In the genomic region with DNA sequence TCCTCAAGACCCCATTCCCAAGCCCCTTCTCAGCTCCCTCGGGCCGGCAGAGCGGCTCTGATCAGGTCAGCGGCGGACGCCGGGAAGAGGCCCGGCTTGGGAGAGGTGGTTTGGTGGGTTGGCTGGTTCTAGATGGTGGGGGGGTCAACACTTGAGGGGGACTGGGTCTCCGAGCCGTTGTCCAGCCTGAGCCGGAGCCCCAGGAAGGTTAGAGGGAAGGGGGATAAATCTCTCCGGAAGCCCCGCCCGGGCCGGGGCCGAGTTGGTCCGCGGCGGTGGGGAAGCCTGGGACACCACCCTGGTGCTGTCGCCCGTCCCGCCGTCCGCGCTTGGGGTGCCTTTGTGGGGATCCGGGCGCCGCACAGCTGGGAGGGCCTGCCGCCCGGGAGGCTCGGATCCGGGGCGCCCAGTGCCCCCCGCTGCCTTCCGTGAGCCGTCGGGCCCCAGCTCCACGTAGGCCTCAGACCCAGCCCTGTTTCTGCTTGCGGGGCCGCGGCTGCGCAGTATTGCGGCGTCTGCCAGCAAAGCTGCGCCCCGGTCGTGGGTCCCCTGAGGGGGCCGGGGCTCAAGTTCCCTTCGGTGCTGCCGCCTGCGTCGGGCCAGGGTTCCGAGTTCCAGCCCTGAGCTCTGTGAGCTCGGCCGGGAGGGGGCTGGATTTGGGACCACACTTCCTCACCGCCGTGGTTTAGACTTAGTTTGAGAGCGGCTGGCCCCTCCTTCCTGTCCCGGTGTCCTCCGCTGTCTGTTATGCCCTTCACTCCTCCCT, we compare ENCODE assay signal across 8 cellular contexts. TPM values are rescaled to one million over a fixed set of nuclear protein-coding genes. Genes with fewer than 3 reads are reported as not detected.
DNase-seq lines count a peak whose midpoint lies in the region; ATAC-seq and TF ChIP-seq lines count a peak whose summit lies in the region.

No MANE protein-coding gene starts in this region.

- H3K27ac ChIP-seq in dorsolateral prefrontal cortex = peak overlapping the region; percentile 75 to 99 (median 94)

- H3K27me3 Mint-ChIP-seq in memory B cell = no peaks in the 10 kb centered on the region

- H3K27me3 ChIP-seq in dorsolateral prefrontal cortex = no peaks in the 10 kb centered on the region

- peak overlapping the region; percentile 96 for H3K4me3 Mint-ChIP-seq in memory B cell

- TF ChIP-seq CTCF in dorsolateral prefrontal cortex (IDR thresholded peaks at IDR 0.05 in 54 of 56, conservative IDR thresholded peaks at IDR 0.05 in 2 of 56; ENCODE audit: low read depth in 1 of 56, partially characterized antibody in 56 of 56) = peak in 11 of 56 donors; percentile 5 to 26 (median 14)

- peaks cover 24% of the 10 kb centered on the region for H3K4me1 Mint-ChIP-seq in memory B cell

- ATAC-seq in HG03196 (IDR thresholded peaks at IDR 0.05; ENCODE audit: unreplicated experiment) = peak; percentile 55
- peak; percentile 63 for ATAC-seq in memory B cell (ENCODE audit: low read depth)

- DNase-seq in activated CD4-positive, CD25-positive, alpha-beta regulatory T cell treated with anti-CD3 and anti-CD28 coated beads, Interleukin-2, amount 50 U/mL, for 16 hours (ENCODE audit: low read depth, low spot score) = peak; percentile 51
- DNase-seq in activated CD4-positive, CD25-positive, alpha-beta regulatory T cell (lab: John Stamatoyannopoulos, UW) = no peak
- DNase-seq in activated CD4-positive, alpha-beta T cell treated with anti-CD3 and anti-CD28 coated beads for 1 hour = peak; percentile 62
- DNase-seq in dorsolateral prefrontal cortex (peak in 8 of 10 donors; percentile 52 to 76 (median 60)), memory B cell (ENCODE audit: low spot score in 2 of 2) (peak; percentile 70 to 81), NCI-H146 treated with DMSO at 0.1 percent for 48 hours (lab: John Stamatoyannopoulos, UW; ENCODE audit: unreplicated experiment) (no peak)
- peak; percentile 61 for DNase-seq in stimulated activated CD8-positive, alpha-beta memory T cell treated with anti-CD3 and anti-CD28 coated beads, Interleukin-15, amount 100 ng/mL, for 48 hours (ENCODE audit: low read depth in 2 of 2)

- intact Hi-C loops in dorsolateral prefrontal cortex (cut with DNase I) = loop anchor here (1.0 to 10.0 kb wide), 5 partner anchors 15 to 397 kb away; a partner anchor contains a TSS

- H3K27ac Mint-ChIP-seq in memory B cell = peak overlapping the region; percentile 90

- H3K36me3 Mint-ChIP-seq in memory B cell = peaks cover 9% of the 10 kb centered on the region

- no peaks in the 10 kb centered on the region for H3K9me3 Mint-ChIP-seq in memory B cell

- H3K4me3 ChIP-seq in dorsolateral prefrontal cortex = peak overlapping the region; percentile 64 to 100 (median 95)

RNA-seq across cellular contexts. Expression of a gene that starts 0.6 kb away (rescaled TPM):
- total RNA-seq in dorsolateral prefrontal cortex = 10 to 100 TPM; 19.8 to 50.9 (median 31.6) TPM

RNA-seq across cellular contexts. Expression of a gene that starts 17.8 kb away (rescaled TPM):
- total RNA-seq in dorsolateral prefrontal cortex = 100 to 1,000 TPM; 308 to 570 (median 390) TPM

RNA-seq across cellular contexts. Expression of a gene that starts 38.4 kb away (rescaled TPM):
- total RNA-seq in dorsolateral prefrontal cortex = 100 to 1,000 TPM in 1 of 120 experiments, 10 to 100 TPM in 119; 33.1 to 102 (median 48.0) TPM

RNA-seq across cellular contexts. Expression of a gene that starts 56.5 kb away (rescaled TPM):
- total RNA-seq in dorsolateral prefrontal cortex = 1 to 10 TPM; 1.6 to 8.4 (median 4.0) TPM

Comparison
In these comparisons a context has a peak if more than half of its experiments do, and no peak if none do; other contexts are left out.
1. DNase-seq: peak in activated CD4-positive, CD25-positive, alpha-beta regulatory T cell treated with anti-CD3 and anti-CD28 coated beads, Interleukin-2, amount 50 U/mL, for 16 hours (single experiment), activated CD4-positive, alpha-beta T cell treated with anti-CD3 and anti-CD28 coated beads for 1 hour (single experiment), dorsolateral prefrontal cortex (8 of 10), memory B cell (2 of 2) and stimulated activated CD8-positive, alpha-beta memory T cell treated with anti-CD3 and anti-CD28 coated beads, Interleukin-15, amount 100 ng/mL, for 48 hours (2 of 2); none in activated CD4-positive, CD25-positive, alpha-beta regulatory T cell (0 of 4) and NCI-H146 treated with DMSO at 0.1 percent for 48 hours (single experiment).